Comparison of ENCODE assay signal across 1 cellular context in the genomic region with DNA sequence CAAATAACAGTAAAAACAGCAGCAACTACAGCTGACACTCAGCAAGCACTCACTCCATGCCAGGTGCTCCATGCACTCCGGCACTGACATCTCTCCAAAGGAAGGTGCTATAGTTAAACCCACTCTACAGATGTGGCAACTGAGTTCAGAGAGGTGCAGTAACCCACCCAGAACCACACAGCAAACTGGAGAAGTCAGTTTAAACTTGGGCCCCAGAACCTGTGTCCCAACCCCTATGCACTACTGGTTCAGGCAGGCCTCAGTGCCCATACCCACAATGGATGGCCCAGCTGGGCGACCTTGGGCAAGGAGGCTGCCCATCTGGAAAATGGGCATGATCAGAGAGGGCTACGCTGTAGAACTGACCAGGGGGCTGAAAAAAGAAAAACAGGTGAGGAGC.
TF ChIP-seq lines count a peak whose summit lies in the region.

No MANE protein-coding gene starts in this region.

TF ChIP-seq in SK-N-SH, 30 proteins besides CTCF, POLR2A, EP300 and RAD21 (continued from another document):
- TF ChIP-seq TCF12 (IDR thresholded peaks at IDR 0.05), result no peak
